22 cellular contexts compared by ENCODE assay signal in the genomic region with DNA sequence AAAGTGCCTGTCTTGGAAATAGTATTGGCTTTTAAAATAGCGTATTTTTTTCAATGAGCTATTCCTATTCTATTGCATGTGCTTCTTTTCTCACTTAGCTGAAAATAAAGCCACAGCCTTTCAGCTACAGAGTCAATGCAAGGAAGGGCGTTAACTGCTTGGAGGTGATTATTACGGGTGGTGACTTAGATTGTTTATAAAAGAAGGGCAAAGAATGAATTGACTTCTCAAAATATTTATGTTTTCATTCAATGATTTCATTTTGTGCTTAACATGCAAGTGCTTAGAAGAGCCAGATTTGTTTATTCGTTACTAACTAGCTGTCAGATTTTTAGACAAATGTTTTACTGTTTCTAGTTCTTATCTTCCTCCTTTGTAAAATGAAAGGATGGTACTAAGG.
"Had no signal": no experiment of that assay in that cellular context is flagged by ENCODE, and none has a peak within 500 bp of the region (broad histone marks: within the 10 kb centered on the region; RNA-seq: fewer than 3 reads in every experiment).

No MANE protein-coding gene starts in this region.

- DNase-seq: activated CD4-positive, alpha-beta T cell treated with anti-CD3 and anti-CD28 coated beads for 36 hours; activated CD4-positive, alpha-beta T cell treated with anti-CD3 and anti-CD28 coated beads, Interleukin-2, amount 50 U/mL, for 4 hours; activated CD8-positive, alpha-beta memory T cell treated with anti-CD3 and anti-CD28 coated beads for 24 hours; activated CD8-positive, alpha-beta memory T cell treated with anti-CD3 and anti-CD28 coated beads, Interleukin-2, amount 50 U/mL, for 4 hours; activated T-cell treated with anti-CD3 and anti-CD28 coated beads, Interleukin-2, amount 50 U/mL, for 24 hours; aorta; central memory CD4-positive, alpha-beta T cell; dermis blood vessel endothelial cell; effector memory CD4-positive, alpha-beta T cell; gastrocnemius medialis; heart left ventricle; naive B cell; right cardiac atrium; stimulated activated CD4-positive, alpha-beta T cell treated with anti-CD3 and anti-CD28 coated beads, Interleukin-4, amount 100 ng/mL, for 24 hours; stimulated activated naive CD8-positive, alpha-beta T cell treated with anti-CD3 and anti-CD28 coated beads, Interleukin-15, Interleukin-2, amounts not matched to agents 100 U/mL and 50 U/mL, for 24 hours; T-cell had no signal

- FAIRE-seq: keratinocyte had no signal

- H3K79me2 ChIP-seq: parathyroid adenoma had no signal

- H2AFZ ChIP-seq: parathyroid adenoma had no signal

- H3K27ac ChIP-seq: gastrocnemius medialis, parathyroid adenoma had no signal

- H3K36me3 ChIP-seq: gastrocnemius medialis, heart left ventricle had no signal

- H3K4me3 ChIP-seq: gastrocnemius medialis, heart left ventricle, lung had no signal

- ATAC-seq: activated CD4-positive, alpha-beta T cell treated with anti-CD3 and anti-CD28 coated beads for 36 hours; activated naive CD4-positive, alpha-beta T cell treated with anti-CD3 and anti-CD28 coated beads, Interleukin-2, amount 50 U/mL, for 72 hours; activated T-helper 17 cell treated with anti-CD3 and anti-CD28 coated beads, Interleukin-2, amount 50 U/mL, for 72 hours; gastrocnemius medialis; left lobe of liver; right cardiac atrium; stimulated activated naive CD8-positive, alpha-beta T cell treated with anti-CD3 and anti-CD28 coated beads, Interleukin-15, Interleukin-2, amounts not matched to agents 100 U/mL and 50 U/mL, for 24 hours; T-cell had no signal

- H3K9ac ChIP-seq: parathyroid adenoma had no signal

- H3K9me3 ChIP-seq: gastrocnemius medialis, heart left ventricle had no signal
